7 cellular contexts compared by ENCODE assay signal in the genomic region with DNA sequence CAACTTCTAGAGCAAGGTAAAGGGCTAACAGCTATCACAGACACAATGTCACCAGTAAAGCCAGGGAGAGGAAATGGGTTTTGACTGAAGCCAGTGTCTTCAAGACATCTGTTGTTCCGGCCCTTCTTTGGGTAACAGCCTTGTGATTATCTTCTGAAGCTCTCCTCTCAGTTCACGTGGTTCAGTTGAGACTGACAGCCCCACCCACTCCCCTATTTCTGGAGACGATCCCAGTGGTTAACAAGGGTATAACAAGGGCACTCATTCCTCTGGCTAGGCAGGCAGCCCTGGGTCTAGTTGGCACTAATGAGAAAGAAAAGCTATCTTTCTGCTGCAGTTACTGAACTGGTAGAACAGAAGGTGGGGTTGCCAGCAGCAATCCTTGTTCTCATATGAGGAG. TPM values are rescaled to one million over a fixed set of nuclear protein-coding genes. Genes with fewer than 3 reads are reported as not detected.
DNase-seq lines count a peak whose midpoint lies in the region; ATAC-seq and TF ChIP-seq lines count a peak whose summit lies in the region.

No MANE protein-coding gene starts in this region.

- TF ChIP-seq RAD21 in liver (IDR thresholded peaks at IDR 0.05) = no peak

- TF ChIP-seq CTCF in GM13977 (IDR thresholded peaks at IDR 0.05; ENCODE audit: extremely low read depth, insufficient read depth, missing control alignments) (no peak), liver (IDR thresholded peaks at IDR 0.05; ENCODE audit: low read depth, low read length, missing input control) (peak; percentile 7)

- in situ Hi-C loops in GM13977 (cut with MboI; ENCODE audit: low pct_unique_long_range_greater_than_20kb, low sequenced_read_pairs, unreplicated experiment) = no loop called here
- in situ Hi-C loops in HAP-1 (cut with MboI; ENCODE audit: low sequenced_read_pairs) = no loop called here

- H3K4me1 ChIP-seq in HAP-1 (peaks cover 44% of the 10 kb centered on the region), liver (ENCODE audit: control insufficient read depth in 4 of 4, insufficient read depth in 4 of 4, low read length in 3 of 4) (peaks cover 0 to 3% (median 0%) of the 10 kb centered on the region in 4 donors)

- peak; percentile 79 to 85 for ATAC-seq in activated CD4-positive, CD25-positive, alpha-beta regulatory T cell treated with anti-CD3 and anti-CD28 coated beads, Interleukin-2, amount 50 U/mL, for 24 hours
- ATAC-seq in central memory CD8-positive, alpha-beta T cell (replicated peaks; ENCODE audit: extremely low read depth, poor library complexity, severe bottlenecking) = peak; percentile 98

- peak overlapping the region; percentile 57 for H3K27ac Mint-ChIP-seq in central memory CD8-positive, alpha-beta T cell (ENCODE audit: low read depth)

- WGBS in liver = 53% methylated on average over 3 of the region's 3 CpGs

- no peak overlapping the region for H3K27ac ChIP-seq in liver (ENCODE audit: low read depth in 1 of 2, low read length in 2 of 2)

- H3K4me3 Mint-ChIP-seq in central memory CD8-positive, alpha-beta T cell = peak overlapping the region; percentile 21

- H3K4me1 Mint-ChIP-seq in central memory CD8-positive, alpha-beta T cell = peaks cover 83% of the 10 kb centered on the region

- H3K4me3 ChIP-seq in HAP-1 (no peak overlapping the region), liver (ENCODE audit: low read depth in 1 of 3, low read length in 3 of 3) (no peak overlapping the region)

- DNase-seq in GM13977 (ENCODE audit: low spot score) = peak; percentile 72
- DNase-seq in HAP-1 (ENCODE audit: low spot score in 2 of 2) = peak; percentile 73
- DNase-seq in M059J (ENCODE audit: low read depth) = peak; percentile 33
- peak; percentile 43 to 68 for DNase-seq in central memory CD8-positive, alpha-beta T cell (ENCODE audit: low spot score in 2 of 2)
- DNase-seq in stimulated activated CD8-positive, alpha-beta memory T cell treated with anti-CD3 and anti-CD28 coated beads, Interleukin-15, amount 100 ng/mL, for 4 hours (ENCODE audit: low read depth in 2 of 2) = peak; percentile 26 to 39

- H3K27me3 ChIP-seq in HAP-1 (ENCODE audit: low read depth) = no peaks in the 10 kb centered on the region
- H3K27me3 ChIP-seq in liver (ENCODE audit: control insufficient read depth in 4 of 4, insufficient read depth in 4 of 4, low read length in 3 of 4) = no peaks in the 10 kb centered on the region

- H3K9ac ChIP-seq in liver (ENCODE audit: low read depth in 1 of 2, low read length in 2 of 2) = no peak overlapping the region

- H3K9me3 ChIP-seq in HAP-1 (0 out of 2 replicates have a peak, but pooled peaks cover 2% of the 10 kb centered on the region), liver (ENCODE audit: control insufficient read depth in 4 of 4, low read length in 3 of 4) (no peaks in the 10 kb centered on the region)

- H3K9me3 Mint-ChIP-seq in central memory CD8-positive, alpha-beta T cell = no peaks in the 10 kb centered on the region

- no peaks in the 10 kb centered on the region for H3K36me3 ChIP-seq in HAP-1 (replicated peaks)
- no peaks in the 10 kb centered on the region for H3K36me3 ChIP-seq in liver (ENCODE audit: control insufficient read depth in 4 of 4, insufficient read depth in 3 of 4, low read depth in 1 of 4, low read length in 3 of 4)

- no peaks in the 10 kb centered on the region for H3K27me3 Mint-ChIP-seq in central memory CD8-positive, alpha-beta T cell

- H3K36me3 Mint-ChIP-seq in central memory CD8-positive, alpha-beta T cell (ENCODE audit: insufficient read depth) = peaks cover 2% of the 10 kb centered on the region

TF ChIP-seq in liver, 16 proteins besides CTCF, POLR2A, EP300 and RAD21:
- TF ChIP-seq JUND (IDR thresholded peaks at IDR 0.05) (no peak), FOXA2 (IDR thresholded peaks at IDR 0.05) (no peak), EGR1 (IDR thresholded peaks at IDR 0.05; ENCODE audit: low read depth in 2 of 2) (no peak)

RNA-seq across cellular contexts. Expression of gene GNPTAB, which starts 6.9 kb away (rescaled TPM):
- 13.7 and 22.3 TPM in 2 replicates for total RNA-seq in M059J (2014; rRNA removed; shearing (Covaris generic))
- 10 to 100 TPM in 1 of 2 donors, 1 to 10 TPM in 1; 8.3 to 11.1 TPM for total RNA-seq in liver
- polyA plus RNA-seq in liver = 1 to 10 TPM; 4.6 to 7.2 TPM

RNA-seq across cellular contexts. Expression of gene DRAM1, which starts 53.5 kb away (rescaled TPM):
- total RNA-seq in M059J (2014; rRNA removed; shearing (Covaris generic)) = 22.8 and 25.9 TPM in 2 replicates
- total RNA-seq in liver = 1 to 10 TPM; 2.7 to 7.8 TPM
- 1 to 10 TPM; 3.0 to 3.9 TPM for polyA plus RNA-seq in liver
